Comparison of ENCODE assay signal across 1 cellular context in genomic region chr15:70892002-70892911, GRCh38.
A peak's percentile ranks its signal among the peaks of the same experiment; 100 is the strongest.
TF ChIP-seq lines count a peak whose summit lies in the region.

Gene LRRC49, plus strand, starts transcription at chr15:70892826. Its CDS starts 69 bp downstream, at chr15:70892895.
Gene THAP10, minus strand, starts transcription at chr15:70892433. Its CDS starts 161 bp downstream, at chr15:70892272.

TF ChIP-seq in HEK293, 187 proteins besides CTCF, POLR2A, EP300 and RAD21 (continued from another document and continues in another):
- TF ChIP-seq ZNF785 (tag by site-specific recombination; IDR thresholded peaks at IDR 0.05) (no peak), ZNF37A (tag by site-specific recombination; IDR thresholded peaks at IDR 0.05) (no peak), ZNF549 (tag by site-specific recombination; IDR thresholded peaks at IDR 0.05) (no peak), ZNF157 (tag by site-specific recombination; IDR thresholded peaks at IDR 0.05) (no peak), EGR2 (tag by site-specific recombination; IDR thresholded peaks at IDR 0.05; ENCODE audit: low read depth) (no peak; the same call in 1 of the 2 replicates), ZBTB6 (tag by site-specific recombination; IDR thresholded peaks at IDR 0.05) (peak; percentile 68; the same call in 1 of the 2 replicates), ZNF837 (tag by site-specific recombination; IDR thresholded peaks at IDR 0.05) (no peak), HOXC10 (CRISPR knock-in tag; IDR thresholded peaks at IDR 0.05) (0 out of 2 replicates have a peak, but pooled peaks have one; percentile 70), ZNF146 (tag by site-specific recombination; IDR thresholded peaks at IDR 0.05) (peak; percentile 50; the same call in 1 of the 2 replicates), WT1 (tag by site-specific recombination; IDR thresholded peaks at IDR 0.05) (peak; percentile 82; the same call in 1 of the 2 replicates), ZNF239 (tag by site-specific recombination; IDR thresholded peaks at IDR 0.05) (peak; percentile 65; the same call in 1 of the 2 replicates), ZNF248 (tag by site-specific recombination; IDR thresholded peaks at IDR 0.05) (no peak), ZNF341 (tag by site-specific recombination; IDR thresholded peaks at IDR 0.05; ENCODE audit: low read depth) (peak; percentile 94), ZNF19 (tag by site-specific recombination; IDR thresholded peaks at IDR 0.05; ENCODE audit: low read depth) (no peak), ZNF354C (tag by site-specific recombination; IDR thresholded peaks at IDR 0.05; ENCODE audit: borderline replicate concordance, low read depth) (no peak), ZBTB21 (tag by site-specific recombination; IDR thresholded peaks at IDR 0.05) (peak; percentile 22; the same call in 1 of the 2 replicates), ZNF610 (tag by site-specific recombination; IDR thresholded peaks at IDR 0.05; ENCODE audit: borderline replicate concordance) (peak; percentile 91), ZNF530 (tag by site-specific recombination; IDR thresholded peaks at IDR 0.05; ENCODE audit: low read depth) (no peak), ZNF155 (tag by site-specific recombination; IDR thresholded peaks at IDR 0.05) (no peak), ZNF394 (tag by site-specific recombination; IDR thresholded peaks at IDR 0.05; ENCODE audit: borderline replicate concordance) (peak; percentile 94), ZNF121 (tag by site-specific recombination; IDR thresholded peaks at IDR 0.05) (no peak), ZBTB20 (tag by site-specific recombination; IDR thresholded peaks at IDR 0.05) (peak; percentile 72; the same call in 1 of the 2 replicates), ZNF658 (tag by site-specific recombination; IDR thresholded peaks at IDR 0.05) (no peak), ZNF2 (tag by site-specific recombination; IDR thresholded peaks at IDR 0.05) (peak; percentile 94), KLF10 (tag by site-specific recombination; IDR thresholded peaks at IDR 0.05) (peak; percentile 70; the same call in 1 of the 2 replicates), ZBTB8A (tag by site-specific recombination; IDR thresholded peaks at IDR 0.05) (peak; percentile 58), ZNF311 (tag by site-specific recombination; IDR thresholded peaks at IDR 0.05; ENCODE audit: borderline replicate concordance) (no peak), ZNF514 (tag by site-specific recombination; IDR thresholded peaks at IDR 0.05) (no peak), ZBTB17 (tag by site-specific recombination; IDR thresholded peaks at IDR 0.05) (peak; percentile 97), ZNF366 (tag by site-specific recombination; conservative IDR thresholded peaks at IDR 0.05) (peak; percentile 90), ZNF548 (tag by site-specific recombination; IDR thresholded peaks at IDR 0.05) (no peak; the same call in 1 of the 2 replicates), MYNN (tag by site-specific recombination; IDR thresholded peaks at IDR 0.05; ENCODE audit: borderline replicate concordance) (peak; percentile 99), ZNF211 (tag by site-specific recombination; IDR thresholded peaks at IDR 0.05; ENCODE audit: low read depth) (no peak), YY1 (tag by site-specific recombination; IDR thresholded peaks at IDR 0.05) (peak; percentile 89), ZNF791 (tag by site-specific recombination; IDR thresholded peaks at IDR 0.05) (0 out of 2 replicates have a peak, but pooled peaks have one; percentile 46), KLF1 (tag by site-specific recombination; IDR thresholded peaks at IDR 0.05) (no peak), ZNF426 (tag by site-specific recombination; IDR thresholded peaks at IDR 0.05) (no peak), SCRT2 (tag by site-specific recombination; IDR thresholded peaks at IDR 0.05) (peak; percentile 71), ZNF521 (tag by site-specific recombination; IDR thresholded peaks at IDR 0.05) (no peak), ZNF202 (tag by site-specific recombination; IDR thresholded peaks at IDR 0.05; ENCODE audit: borderline replicate concordance) (no peak), ZNF221 (tag by site-specific recombination; IDR thresholded peaks at IDR 0.05; ENCODE audit: borderline replicate concordance) (0 out of 2 replicates have a peak, but pooled peaks have one; percentile 84), ZFHX2 (tag by site-specific recombination; conservative IDR thresholded peaks at IDR 0.05) (peak; percentile 63), ZNF571 (tag by site-specific recombination; IDR thresholded peaks at IDR 0.05) (no peak), ZNF214 (tag by site-specific recombination; IDR thresholded peaks at IDR 0.05; ENCODE audit: borderline replicate concordance) (no peak), KLF9 (tag by site-specific recombination; IDR thresholded peaks at IDR 0.05; ENCODE audit: low read depth) (0 out of 2 replicates have a peak, but pooled peaks have one; percentile 23), ZNF580 (tag by site-specific recombination; IDR thresholded peaks at IDR 0.05) (peak; percentile 99), ZNF423 (tag by site-specific recombination; IDR thresholded peaks at IDR 0.05) (0 out of 2 replicates have a peak, but pooled peaks have one; percentile 20), GLI4 (tag by site-specific recombination; IDR thresholded peaks at IDR 0.05) (peak; percentile 89), KLF16 (tag by site-specific recombination; IDR thresholded peaks at IDR 0.05) (peak; percentile 89), ZBTB26 (tag by site-specific recombination; optimal IDR thresholded peaks at IDR 0.05) (peak; percentile 62), ZSCAN16 (tag by site-specific recombination; IDR thresholded peaks at IDR 0.05) (0 out of 2 replicates have a peak, but pooled peaks have one; percentile 28), ZNF623 (tag by site-specific recombination; IDR thresholded peaks at IDR 0.05) (peak; percentile 31; the same call in 1 of the 2 replicates), ZNF138 (tag by site-specific recombination; IDR thresholded peaks at IDR 0.05; ENCODE audit: borderline replicate concordance) (no peak), IKZF3 (tag by site-specific recombination; IDR thresholded peaks at IDR 0.05) (peak; percentile 96), ZNF777 (tag by site-specific recombination; IDR thresholded peaks at IDR 0.05; ENCODE audit: borderline replicate concordance) (no peak), ZNF596 (tag by site-specific recombination; IDR thresholded peaks at IDR 0.05) (peak; percentile 80), ZNF555 (tag by site-specific recombination; conservative IDR thresholded peaks at IDR 0.05) (no peak), ZNF169 (tag by site-specific recombination; IDR thresholded peaks at IDR 0.05) (no peak), OVOL3 (tag by site-specific recombination; IDR thresholded peaks at IDR 0.05) (peak; percentile 40), RBAK (tag by site-specific recombination; IDR thresholded peaks at IDR 0.05) (no peak), ZSCAN23 (tag by site-specific recombination; IDR thresholded peaks at IDR 0.05) (peak; percentile 66; the same call in 1 of the 2 replicates), ZSCAN4 (tag by site-specific recombination; IDR thresholded peaks at IDR 0.05) (peak; percentile 39; the same call in 1 of the 2 replicates), ZNF501 (tag by site-specific recombination; IDR thresholded peaks at IDR 0.05) (peak; percentile 96)
- TF ChIP-seq, protein P1, sequence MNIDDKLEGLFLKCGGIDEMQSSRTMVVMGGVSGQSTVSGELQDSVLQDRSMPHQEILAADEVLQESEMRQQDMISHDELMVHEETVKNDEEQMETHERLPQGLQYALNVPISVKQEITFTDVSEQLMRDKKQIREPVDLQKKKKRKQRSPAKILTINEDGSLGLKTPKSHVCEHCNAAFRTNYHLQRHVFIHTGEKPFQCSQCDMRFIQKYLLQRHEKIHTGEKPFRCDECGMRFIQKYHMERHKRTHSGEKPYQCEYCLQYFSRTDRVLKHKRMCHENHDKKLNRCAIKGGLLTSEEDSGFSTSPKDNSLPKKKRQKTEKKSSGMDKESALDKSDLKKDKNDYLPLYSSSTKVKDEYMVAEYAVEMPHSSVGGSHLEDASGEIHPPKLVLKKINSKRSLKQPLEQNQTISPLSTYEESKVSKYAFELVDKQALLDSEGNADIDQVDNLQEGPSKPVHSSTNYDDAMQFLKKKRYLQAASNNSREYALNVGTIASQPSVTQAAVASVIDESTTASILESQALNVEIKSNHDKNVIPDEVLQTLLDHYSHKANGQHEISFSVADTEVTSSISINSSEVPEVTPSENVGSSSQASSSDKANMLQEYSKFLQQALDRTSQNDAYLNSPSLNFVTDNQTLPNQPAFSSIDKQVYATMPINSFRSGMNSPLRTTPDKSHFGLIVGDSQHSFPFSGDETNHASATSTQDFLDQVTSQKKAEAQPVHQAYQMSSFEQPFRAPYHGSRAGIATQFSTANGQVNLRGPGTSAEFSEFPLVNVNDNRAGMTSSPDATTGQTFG (tag by site-specific recombination; IDR thresholded peaks at IDR 0.05; ENCODE audit: borderline replicate concordance) = no peak
- TF ChIP-seq, protein P2, sequence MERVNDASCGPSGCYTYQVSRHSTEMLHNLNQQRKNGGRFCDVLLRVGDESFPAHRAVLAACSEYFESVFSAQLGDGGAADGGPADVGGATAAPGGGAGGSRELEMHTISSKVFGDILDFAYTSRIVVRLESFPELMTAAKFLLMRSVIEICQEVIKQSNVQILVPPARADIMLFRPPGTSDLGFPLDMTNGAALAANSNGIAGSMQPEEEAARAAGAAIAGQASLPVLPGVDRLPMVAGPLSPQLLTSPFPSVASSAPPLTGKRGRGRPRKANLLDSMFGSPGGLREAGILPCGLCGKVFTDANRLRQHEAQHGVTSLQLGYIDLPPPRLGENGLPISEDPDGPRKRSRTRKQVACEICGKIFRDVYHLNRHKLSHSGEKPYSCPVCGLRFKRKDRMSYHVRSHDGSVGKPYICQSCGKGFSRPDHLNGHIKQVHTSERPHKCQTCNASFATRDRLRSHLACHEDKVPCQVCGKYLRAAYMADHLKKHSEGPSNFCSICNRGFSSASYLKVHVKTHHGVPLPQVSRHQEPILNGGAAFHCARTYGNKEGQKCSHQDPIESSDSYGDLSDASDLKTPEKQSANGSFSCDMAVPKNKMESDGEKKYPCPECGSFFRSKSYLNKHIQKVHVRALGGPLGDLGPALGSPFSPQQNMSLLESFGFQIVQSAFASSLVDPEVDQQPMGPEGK (tag by site-specific recombination; IDR thresholded peaks at IDR 0.05) = peak; percentile 98
- TF ChIP-seq, protein P3, sequence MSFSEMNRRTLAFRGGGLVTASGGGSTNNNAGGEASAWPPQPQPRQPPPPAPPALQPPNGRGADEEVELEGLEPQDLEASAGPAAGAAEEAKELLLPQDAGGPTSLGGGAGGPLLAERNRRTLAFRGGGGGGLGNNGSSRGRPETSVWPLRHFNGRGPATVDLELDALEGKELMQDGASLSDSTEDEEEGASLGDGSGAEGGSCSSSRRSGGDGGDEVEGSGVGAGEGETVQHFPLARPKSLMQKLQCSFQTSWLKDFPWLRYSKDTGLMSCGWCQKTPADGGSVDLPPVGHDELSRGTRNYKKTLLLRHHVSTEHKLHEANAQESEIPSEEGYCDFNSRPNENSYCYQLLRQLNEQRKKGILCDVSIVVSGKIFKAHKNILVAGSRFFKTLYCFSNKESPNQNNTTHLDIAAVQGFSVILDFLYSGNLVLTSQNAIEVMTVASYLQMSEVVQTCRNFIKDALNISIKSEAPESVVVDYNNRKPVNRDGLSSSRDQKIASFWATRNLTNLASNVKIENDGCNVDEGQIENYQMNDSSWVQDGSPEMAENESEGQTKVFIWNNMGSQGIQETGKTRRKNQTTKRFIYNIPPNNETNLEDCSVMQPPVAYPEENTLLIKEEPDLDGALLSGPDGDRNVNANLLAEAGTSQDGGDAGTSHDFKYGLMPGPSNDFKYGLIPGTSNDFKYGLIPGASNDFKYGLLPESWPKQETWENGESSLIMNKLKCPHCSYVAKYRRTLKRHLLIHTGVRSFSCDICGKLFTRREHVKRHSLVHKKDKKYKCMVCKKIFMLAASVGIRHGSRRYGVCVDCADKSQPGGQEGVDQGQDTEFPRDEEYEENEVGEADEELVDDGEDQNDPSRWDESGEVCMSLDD (tag by site-specific recombination; IDR thresholded peaks at IDR 0.05) = peak; percentile 96
- TF ChIP-seq, protein P4, sequence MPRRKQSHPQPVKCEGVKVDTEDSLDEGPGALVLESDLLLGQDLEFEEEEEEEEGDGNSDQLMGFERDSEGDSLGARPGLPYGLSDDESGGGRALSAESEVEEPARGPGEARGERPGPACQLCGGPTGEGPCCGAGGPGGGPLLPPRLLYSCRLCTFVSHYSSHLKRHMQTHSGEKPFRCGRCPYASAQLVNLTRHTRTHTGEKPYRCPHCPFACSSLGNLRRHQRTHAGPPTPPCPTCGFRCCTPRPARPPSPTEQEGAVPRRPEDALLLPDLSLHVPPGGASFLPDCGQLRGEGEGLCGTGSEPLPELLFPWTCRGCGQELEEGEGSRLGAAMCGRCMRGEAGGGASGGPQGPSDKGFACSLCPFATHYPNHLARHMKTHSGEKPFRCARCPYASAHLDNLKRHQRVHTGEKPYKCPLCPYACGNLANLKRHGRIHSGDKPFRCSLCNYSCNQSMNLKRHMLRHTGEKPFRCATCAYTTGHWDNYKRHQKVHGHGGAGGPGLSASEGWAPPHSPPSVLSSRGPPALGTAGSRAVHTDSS (tag by site-specific recombination; IDR thresholded peaks at IDR 0.05) = peak; percentile 97
